In genomic region chr2:11904029-11904428, GRCh38 we compare ENCODE assay signal across 12 cellular contexts.
DNase-seq lines count a peak whose midpoint lies in the region; ATAC-seq and TF ChIP-seq lines count a peak whose summit lies in the region.
"Had no signal": no experiment of that assay in that cellular context is flagged by ENCODE, and none has a peak within 500 bp of the region (broad histone marks: within the 10 kb centered on the region; RNA-seq: fewer than 3 reads in every experiment).

No MANE protein-coding gene starts in this region.

- H3K36me3 ChIP-seq in OCI-LY7 (ENCODE audit: insufficient read depth, low read length): no peaks in the 10 kb centered on the region

- peak overlapping the region; percentile 0 to 88 (median 25) for H3K27ac Mint-ChIP-seq in naive B cell
- H3K27ac Mint-ChIP-seq: naive thymus-derived CD8-positive, alpha-beta T cell had no signal

- no peaks in the 10 kb centered on the region for H4K20me1 ChIP-seq in OCI-LY7 (ENCODE audit: insufficient read depth, low read length)

- DNase-seq in OCI-LY7 (ENCODE audit: low spot score) (peak; percentile 61), naive B cell (peak; percentile 63), amniotic stem cell (lab: John Stamatoyannopoulos, UW) (no peak), HEK293T (ENCODE audit: extremely low spot score) (no peak)
- no peak for DNase-seq in stimulated activated CD4-positive, alpha-beta T cell treated with anti-CD3 and anti-CD28 coated beads, Interleukin-12 subunit alpha, Interleukin-12 subunit beta, amount 100 ng/mL, for 4 hours
- DNase-seq: activated CD8-positive, alpha-beta memory T cell treated with anti-CD3 and anti-CD28 coated beads, Interleukin-2, amount 50 U/mL, for 48 hours; Calu3; naive thymus-derived CD8-positive, alpha-beta T cell; NCI-H526 had no signal

- TF ChIP-seq CTCF in OCI-LY7 (conservative IDR thresholded peaks at IDR 0.05; ENCODE audit: low read length): peak; percentile 55

- no peak overlapping the region; the same call in 1 of the 2 replicates for H2AFZ ChIP-seq in OCI-LY7 (ENCODE audit: low read length)

- H3K4me1 ChIP-seq in OCI-LY7 (ENCODE audit: insufficient read depth, low read length, poor library complexity, severe bottlenecking): peaks cover 22% of the 10 kb centered on the region

- H3K4me1 Mint-ChIP-seq in naive B cell: peaks cover 29 to 44% (median 40%) of the 10 kb centered on the region in 3 donors

- H3K9me2 ChIP-seq in OCI-LY7 (ENCODE audit: insufficient read depth, low read length): no peaks in the 10 kb centered on the region

- H3K4me3 ChIP-seq in OCI-LY7 (ENCODE audit: low read depth, low read length, poor library complexity, severe bottlenecking): no peak overlapping the region

- H3K9me3 Mint-ChIP-seq in naive B cell: peaks cover 0 to 5% (median 0%) of the 10 kb centered on the region in 7 donors
- H3K9me3 Mint-ChIP-seq: naive thymus-derived CD8-positive, alpha-beta T cell had no signal

- H3K4me2 ChIP-seq in OCI-LY7 (ENCODE audit: low read length): no peak overlapping the region; the same call in 1 of the 2 replicates

- peaks cover 0 to 10% of the 10 kb centered on the region in 2 donors for H3K36me3 Mint-ChIP-seq in naive B cell
- H3K36me3 Mint-ChIP-seq: naive thymus-derived CD8-positive, alpha-beta T cell had no signal

- CTCF ChIA-PET in OCI-LY7 (lab: Charles Lee; ENCODE audit: unreplicated experiment): no interaction called here
- CTCF ChIA-PET in HEK293T (lab: Yijun Ruan, JAX): no interaction called here

- H3K9me3 ChIP-seq in OCI-LY7 (ENCODE audit: low read length): no peaks in the 10 kb centered on the region

- H3K4me3 Mint-ChIP-seq in naive B cell: peak overlapping the region in 7 of 8 donors; percentile 1 to 77 (median 50)
- H3K4me3 Mint-ChIP-seq: naive thymus-derived CD8-positive, alpha-beta T cell had no signal

- no peaks in the 10 kb centered on the region for H3K79me2 ChIP-seq in OCI-LY7 (ENCODE audit: insufficient read depth, low read depth, low read length)

- intact Hi-C loops in OCI-LY7 (cut with micrococcal nuclease; ENCODE audit: unreplicated experiment): loop anchor here (1.0 kb wide), 1 partner anchor 128 kb away; no protein-coding TSS in a partner anchor

- no peaks in the 10 kb centered on the region for H3K27me3 Mint-ChIP-seq in naive B cell
- H3K27me3 Mint-ChIP-seq: naive thymus-derived CD8-positive, alpha-beta T cell had no signal

- POLR2A ChIA-PET in OCI-LY7 (lab: Charles Lee): interaction anchor here (0.9 to 1.3 kb wide), 5 partner anchors 11 to 250 kb away, joined by 3 to 7 read pairs (median 4); no protein-coding TSS in a partner anchor
- POLR2A ChIA-PET in HEK293T (lab: Yijun Ruan, JAX): no interaction called here

- ATAC-seq in GM18858 (IDR thresholded peaks at IDR 0.05; ENCODE audit: unreplicated experiment) (peak; percentile 70), HG02870 (IDR thresholded peaks at IDR 0.05; ENCODE audit: unreplicated experiment) (peak; percentile 69), naive B cell (ENCODE audit: low read depth in 2 of 2) (peak; percentile 95 to 96), GM21737 (IDR thresholded peaks at IDR 0.05; ENCODE audit: unreplicated experiment) (no peak)
- ATAC-seq: naive thymus-derived CD8-positive, alpha-beta T cell had no signal

- H3K27ac ChIP-seq in OCI-LY7 (ENCODE audit: low read depth, low read length, poor library complexity, severe bottlenecking): no peak overlapping the region

- BruUV-seq in OCI-LY7 (replicated peaks; lab: Mats Ljungman, UMichigan): no TSS peak

TF ChIP-seq in HEK293T, 16 proteins besides CTCF, POLR2A, EP300 and RAD21:
- no peak for TF ChIP-seq NFRKB (IDR thresholded peaks at IDR 0.05)
- TF ChIP-seq ZNF384 (IDR thresholded peaks at IDR 0.05): no peak
- no peak for TF ChIP-seq SP1 (IDR thresholded peaks at IDR 0.05)
- TF ChIP-seq ELF4 (IDR thresholded peaks at IDR 0.05): no peak
- no peak for TF ChIP-seq CTBP1 (IDR thresholded peaks at IDR 0.05; ENCODE audit: borderline replicate concordance)
- TF ChIP-seq SUZ12 (IDR thresholded peaks at IDR 0.05): no peak
- no peak for TF ChIP-seq HDGF (IDR thresholded peaks at IDR 0.05; ENCODE audit: borderline replicate concordance)
- TF ChIP-seq BHLHE40 (IDR thresholded peaks at IDR 0.05; ENCODE audit: borderline replicate concordance): no peak
- no peak for TF ChIP-seq LEF1 (IDR thresholded peaks at IDR 0.05; ENCODE audit: borderline replicate concordance)
- no peak for TF ChIP-seq FOXM1 (IDR thresholded peaks at IDR 0.05; ENCODE audit: borderline replicate concordance)
- TF ChIP-seq ARNT (IDR thresholded peaks at IDR 0.05): no peak
- TF ChIP-seq PKNOX1 (IDR thresholded peaks at IDR 0.05): no peak
- no peak for TF ChIP-seq FOXA1 (IDR thresholded peaks at IDR 0.05)
- TF ChIP-seq TARDBP (IDR thresholded peaks at IDR 0.05): no peak
- TF ChIP-seq L3MBTL2 (conservative IDR thresholded peaks at IDR 0.05): no peak
- no peak for TF ChIP-seq FOXK2 (IDR thresholded peaks at IDR 0.05)

Comparison
In these comparisons a context has a peak if more than half of its experiments do, and no peak if none do; other contexts are left out.
1. DNase-seq: peak in OCI-LY7 (single experiment) and naive B cell (single experiment); none in stimulated activated CD4-positive, alpha-beta T cell treated with anti-CD3 and anti-CD28 coated beads, Interleukin-12 subunit alpha, Interleukin-12 subunit beta, amount 100 ng/mL, for 4 hours (single experiment), amniotic stem cell (single experiment) and HEK293T (single experiment).